Comparison of ENCODE assay signal across 11 cellular contexts in genomic region chr16:78505544-78506371, GRCh38.
DNase-seq lines count a peak whose midpoint lies in the region; ATAC-seq, FAIRE-seq and TF ChIP-seq lines count a peak whose summit lies in the region.
"Had no signal": no experiment of that assay in that cellular context is flagged by ENCODE, and none has a peak within 500 bp of the region (broad histone marks: within the 10 kb centered on the region; RNA-seq: fewer than 3 reads in every experiment).

No MANE protein-coding gene starts in this region.

- H3K9me3 ChIP-seq in small intestine (ENCODE audit: control insufficient read depth, low read depth): no peaks in the 10 kb centered on the region

- H3K27ac ChIP-seq in coronary artery (peak overlapping the region; percentile 50 to 69), small intestine (ENCODE audit: low read depth in 1 of 2, low read length in 1 of 2) (peak overlapping the region in 1 of 2 donors; percentile 56)
- H3K27ac ChIP-seq: KMS-11, SK-N-MC had no signal

- intact Hi-C loops in left colon (cut with DNase I, micrococcal nuclease): loop anchor here in 1 of 2 donors (10.0 kb wide), 1 partner anchor 1089 kb away; no protein-coding TSS in a partner anchor

- TF ChIP-seq CTCF in coronary artery (IDR thresholded peaks at IDR 0.05): no peak

- 44 to 51% (median 48%) methylated on average over 23 of the region's 23 CpGs for WGBS in small intestine, 3 donors

- DNase-seq in M059J (ENCODE audit: low read depth) (peak; percentile 7), coronary artery (ENCODE audit: low spot score) (peak; percentile 85), left colon (peak; percentile 36 to 38), small intestine (peak; percentile 17)
- no peak for DNase-seq in stimulated activated CD4-positive, alpha-beta T cell treated with anti-CD3 and anti-CD28 coated beads, Interleukin-4, amount 100 ng/mL, for 1 hour
- DNase-seq: GOT3 had no signal

- no peak for ATAC-seq in left colon
- no peak for ATAC-seq in HG02623 (IDR thresholded peaks at IDR 0.05; ENCODE audit: unreplicated experiment)
- no peak for ATAC-seq in GM19035 (IDR thresholded peaks at IDR 0.05; ENCODE audit: unreplicated experiment)
- no peak for ATAC-seq in GM21576 (IDR thresholded peaks at IDR 0.05; ENCODE audit: unreplicated experiment)

- peaks cover 0 to 4% of the 10 kb centered on the region in 2 donors for H3K4me1 ChIP-seq in small intestine (ENCODE audit: control insufficient read depth in 2 of 2, insufficient read depth in 1 of 2, low read depth in 1 of 2, low read length in 1 of 2)

- H3K4me3 ChIP-seq in coronary artery (peak overlapping the region; percentile 57), small intestine (ENCODE audit: low read depth in 1 of 2, low read length in 2 of 2) (peak overlapping the region in 1 of 2 donors; percentile 16)
- H3K4me3 ChIP-seq: SK-N-MC had no signal

- H3K27me3 ChIP-seq in small intestine (ENCODE audit: control insufficient read depth in 2 of 2, insufficient read depth in 2 of 2, low read length in 2 of 2): no peaks in the 10 kb centered on the region

- FAIRE-seq in small intestine (lab: Jason Lieb, UNC): no peak

- no peaks in the 10 kb centered on the region for H3K36me3 ChIP-seq in small intestine (ENCODE audit: control insufficient read depth in 2 of 2, insufficient read depth in 2 of 2, low read length in 2 of 2)
